In the genomic region with DNA sequence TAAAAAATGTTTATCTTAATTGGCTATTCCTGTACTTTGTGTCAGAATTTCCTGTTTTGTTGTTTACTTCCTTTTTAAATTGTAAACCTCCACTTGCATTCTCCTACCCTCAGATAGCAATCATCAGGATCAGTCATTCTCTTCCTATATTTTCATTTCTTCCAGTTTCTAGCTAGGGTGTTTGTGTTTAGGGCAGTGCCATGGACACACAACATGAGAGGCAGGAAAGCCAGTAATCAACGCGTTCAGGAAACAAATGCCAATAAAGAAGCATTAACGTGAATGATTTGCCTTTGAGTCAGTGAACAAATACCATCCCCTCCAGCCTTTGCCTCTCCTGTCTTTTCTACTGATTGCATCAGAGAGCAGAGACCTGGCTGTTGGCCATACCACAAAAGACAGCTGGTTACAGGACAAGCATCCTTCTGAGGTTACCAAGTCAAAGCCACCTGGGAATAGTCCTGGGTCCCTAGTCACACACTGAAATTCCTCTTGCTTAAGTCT, we compare ENCODE assay signal across 9 cellular contexts. TPM values are rescaled to one million over a fixed set of nuclear protein-coding genes. Genes with fewer than 3 reads are reported as not detected.
DNase-seq lines count a peak whose midpoint lies in the region; ATAC-seq and TF ChIP-seq lines count a peak whose summit lies in the region.
"Had no signal": no experiment of that assay in that cellular context is flagged by ENCODE, and none has a peak within 500 bp of the region (broad histone marks: within the 10 kb centered on the region; RNA-seq: fewer than 3 reads in every experiment).

No MANE protein-coding gene starts in this region.

- intact Hi-C loops in right lobe of liver (cut with DNase I): no loop called here

- H3K36me3 ChIP-seq in right lobe of liver: no peaks in the 10 kb centered on the region
- H3K36me3 ChIP-seq: ovary had no signal

- peak overlapping the region; percentile 69 to 81 (median 78) for H3K27ac ChIP-seq in right lobe of liver

- no peaks in the 10 kb centered on the region for H3K9me3 ChIP-seq in right lobe of liver
- H3K9me3 ChIP-seq: ovary had no signal

- TF ChIP-seq CTCF in AG09319 (IDR thresholded peaks at IDR 0.05; ENCODE audit: low read depth, low read length) (no peak), right lobe of liver (IDR thresholded peaks at IDR 0.05) (no peak), GM13977 (IDR thresholded peaks at IDR 0.05; ENCODE audit: extremely low read depth, insufficient read depth, missing control alignments) (no peak)

- no peaks in the 10 kb centered on the region for H3K27me3 ChIP-seq in right lobe of liver
- H3K27me3 ChIP-seq: ovary had no signal

- H3K4me1 ChIP-seq in right lobe of liver: peaks cover 0 to 22% (median 11%) of the 10 kb centered on the region in 4 donors

- in situ Hi-C loops in GM13977 (cut with MboI; ENCODE audit: low pct_unique_long_range_greater_than_20kb, low sequenced_read_pairs, unreplicated experiment): no loop called here

- peak; percentile 97 for DNase-seq in AG09319 (ENCODE audit: extremely low read depth, low read depth)
- DNase-seq in M059J (ENCODE audit: low read depth): peak; percentile 100
- DNase-seq in amniotic epithelial cell (ENCODE audit: low read depth): peak; percentile 85
- peak in 2 of 3 donors; percentile 42 to 68 for DNase-seq in right lobe of liver
- no peak for DNase-seq in GM13977 (ENCODE audit: low spot score)
- no peak for DNase-seq in retina
- DNase-seq in stimulated activated naive CD4-positive, alpha-beta T cell treated with Interleukin-2 at 50 U/mL for 16 hours (lab: John Stamatoyannopoulos, UW): no peak

- ATAC-seq in right lobe of liver (peak; percentile 61 to 73 (median 68)), GM18502 (IDR thresholded peaks at IDR 0.05; ENCODE audit: poor library complexity, unreplicated experiment) (no peak)

- H3K4me3 ChIP-seq in right lobe of liver: no peak overlapping the region
- H3K4me3 ChIP-seq: ovary had no signal

- no peak for TF ChIP-seq POLR2A in right lobe of liver (IDR thresholded peaks at IDR 0.05)

- 0% methylated on average over 3 of the region's 3 CpGs for WGBS in right lobe of liver (ENCODE audit: insufficient coverage, low coverage, low lambda C conversion rate, missing lambda C conversion rate)

RNA-seq across cellular contexts. Expression of a gene that starts 56.7 kb away (rescaled TPM):
- 146 and 164 TPM in 2 replicates for total RNA-seq in M059J (2014; rRNA removed; shearing (Covaris generic))
- total RNA-seq in right lobe of liver: 10 to 100 TPM in 3 of 6 experiments, 1 to 10 TPM in 3; 4.2 to 36.6 (median 12.0) TPM

Comparison
In these comparisons a context has a peak if more than half of its experiments do, and no peak if none do; other contexts are left out.
1. DNase-seq: peak in AG09319 (single experiment), M059J (single experiment), amniotic epithelial cell (single experiment) and right lobe of liver (2 of 3); none in GM13977 (single experiment), retina (single experiment) and stimulated activated naive CD4-positive, alpha-beta T cell treated with Interleukin-2 at 50 U/mL for 16 hours (single experiment).